ENCODE assay signal across 1 cellular context in genomic region chr10:93063977-93064660, GRCh38.
TF ChIP-seq lines count a peak whose summit lies in the region.

No MANE protein-coding gene starts in this region.

TF ChIP-seq in A549, 52 proteins besides CTCF, POLR2A, EP300 and RAD21:
- TF ChIP-seq ZFP36 (IDR thresholded peaks at IDR 0.05; ENCODE audit: borderline replicate concordance, partially characterized antibody) (peak; percentile 36), HMGXB4 (CRISPR knock-in tag; IDR thresholded peaks at IDR 0.05; ENCODE audit: borderline replicate concordance) (no peak)
